ENCODE assay signal across 9 cellular contexts in genomic region chr9:7117676-7118561, GRCh38.
DNase-seq lines count a peak whose midpoint lies in the region; ATAC-seq lines count a peak whose summit lies in the region.
"Had no signal": no experiment of that assay in that cellular context is flagged by ENCODE, and none has a peak within 500 bp of the region (broad histone marks: within the 10 kb centered on the region; RNA-seq: fewer than 3 reads in every experiment).

No MANE protein-coding gene starts in this region.

- ATAC-seq in GM18867 (IDR thresholded peaks at IDR 0.05; ENCODE audit: unreplicated experiment) (peak; percentile 36), HG02623 (IDR thresholded peaks at IDR 0.05; ENCODE audit: unreplicated experiment) (peak; percentile 60), left colon (peak; percentile 18)

- DNase-seq in NCI-H1105 treated with DMSO at 0.1 percent for 48 hours (lab: John Stamatoyannopoulos, UW) (peak; percentile 83), left colon (no peak), head of caudate nucleus (no peak)
- no peak for DNase-seq in activated CD4-positive, alpha-beta T cell treated with anti-CD3 and anti-CD28 coated beads, Interleukin-2, amount 50 U/mL, for 4 hours
- DNase-seq in activated CD4-positive, alpha-beta T cell treated with anti-CD3 and anti-CD28 coated beads for 1 hour, result no peak
- no peak for DNase-seq in central memory CD4-positive, alpha-beta T cell
- DNase-seq: nucleus accumbens had no signal

- intact Hi-C loops in left colon (cut with DNase I, micrococcal nuclease), result no loop called here
- intact Hi-C loops in head of caudate nucleus (cut with DNase I), result no loop called here
